21 cellular contexts compared by ENCODE assay signal in the genomic region with DNA sequence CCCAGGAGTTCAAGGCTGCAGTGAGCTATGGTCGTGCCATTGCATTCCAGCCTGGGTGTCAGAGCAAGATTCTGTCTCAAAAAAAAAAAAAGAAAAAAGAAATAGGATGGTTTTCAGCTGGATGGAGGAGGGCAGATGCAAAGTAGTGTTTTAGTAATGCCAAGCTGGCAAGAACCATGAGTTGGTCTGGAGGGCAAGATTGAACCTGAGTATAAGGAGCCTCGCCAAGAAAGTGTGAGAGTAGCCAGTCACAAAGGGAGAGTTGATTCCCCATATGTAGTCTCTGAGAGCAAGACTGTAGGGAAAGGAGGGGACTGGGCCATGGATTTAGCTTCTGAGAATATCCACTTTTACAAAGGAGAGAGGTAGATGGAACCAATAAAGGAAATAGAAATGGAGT. TPM values are rescaled to one million over a fixed set of nuclear protein-coding genes. Genes with fewer than 3 reads are reported as not detected.
DNase-seq lines count a peak whose midpoint lies in the region; ATAC-seq, FAIRE-seq and TF ChIP-seq lines count a peak whose summit lies in the region.
"Had no signal": no experiment of that assay in that cellular context is flagged by ENCODE, and none has a peak within 500 bp of the region (broad histone marks: within the 10 kb centered on the region; RNA-seq: fewer than 3 reads in every experiment).

No MANE protein-coding gene starts in this region.

- H3K4me1 ChIP-seq in transverse colon: peaks cover 0 to 43% (median 7%) of the 10 kb centered on the region in 4 donors
- H3K4me1 ChIP-seq: body of pancreas had no signal

- peaks cover 88% of the 10 kb centered on the region for H3K4me1 Mint-ChIP-seq in activated T-cell treated with anti-CD3 and anti-CD28 coated beads, Interleukin-2, amount 50 U/mL, for 4 hours (ENCODE audit: low read depth)
- H3K4me1 Mint-ChIP-seq in T-cell: peaks cover 96 to 98% (median 97%) of the 10 kb centered on the region in 3 donors
- H3K4me1 Mint-ChIP-seq in stimulated activated naive B cell treated with anti-CD40 and anti-IgM and Interleukin-4, amounts not matched to agents 10 μg/mL and 1 μg/mL and 100 μg/mL, for 72 hours: peaks cover 72 to 97% of the 10 kb centered on the region in 2 donors

- no peak for DNase-seq in activated T-cell treated with anti-CD3 and anti-CD28 coated beads, Interleukin-2, amount 50 U/mL, for 4 hours
- DNase-seq in activated T-cell treated with anti-CD3 and anti-CD28 coated beads, Interleukin-2, amount 50 U/mL, for 1 hour: no peak
- no peak for DNase-seq in T-cell
- DNase-seq in bronchial epithelial cell (ENCODE audit: low read depth): peak; percentile 57
- DNase-seq in stimulated activated naive B cell treated with anti-CD40 and anti-IgM and Interleukin-4, amounts not matched to agents 10 μg/mL and 1 μg/mL and 100 μg/mL, for 72 hours: no peak
- no peak for DNase-seq in activated gamma-delta T cell treated with Interleukin-2 at 50 U/mL for 16 hours
- no peak for DNase-seq in transverse colon
- DNase-seq in frontal cortex (ENCODE audit: low spot score in 2 of 2): no peak
- DNase-seq: activated CD4-positive, alpha-beta T cell treated with anti-CD3 and anti-CD28 coated beads, Interleukin-2, amount 50 U/mL, for 4 hours; activated gamma-delta T cell; body of pancreas; cortex of kidney; foreskin melanocyte; GOT3; NCI-H1694 treated with DMSO at 0.1 percent for 48 hours; Peyer's patch; SK-N-SH; spleen; thyroid gland had no signal

- H3K4me3 ChIP-seq in bronchial epithelial cell (ENCODE audit: low read depth, low read length) (no peak overlapping the region), transverse colon (no peak overlapping the region)
- H3K4me3 ChIP-seq: body of pancreas, Peyer's patch, thyroid gland had no signal

- intact Hi-C loops in transverse colon (cut with DNase I; ENCODE audit: low total_unique reads): no loop called here

- 69 to 100% methylated on average over 1 to 2 of the region's 2 CpGs for WGBS in transverse colon (ENCODE audit: low coverage in 1 of 2), 2 donors

- no peak overlapping the region for H3K27ac ChIP-seq in transverse colon
- H3K27ac ChIP-seq: body of pancreas, thyroid gland had no signal

- ATAC-seq in activated T-cell treated with anti-CD3 and anti-CD28 coated beads, Interleukin-2, amount 50 U/mL, for 4 hours: no peak
- no peak for ATAC-seq in T-cell (replicated peaks in 1 of 4)
- no peak for ATAC-seq in stimulated activated naive B cell treated with anti-CD40 and anti-IgM and Interleukin-4, amounts not matched to agents 10 μg/mL and 1 μg/mL and 100 μg/mL, for 72 hours (replicated peaks)
- ATAC-seq: body of pancreas, HepG2 had no signal

- H3K27me3 Mint-ChIP-seq in activated T-cell treated with anti-CD3 and anti-CD28 coated beads, Interleukin-2, amount 50 U/mL, for 4 hours (ENCODE audit: low read depth): no peaks in the 10 kb centered on the region
- no peaks in the 10 kb centered on the region for H3K27me3 Mint-ChIP-seq in T-cell
- no peaks in the 10 kb centered on the region for H3K27me3 Mint-ChIP-seq in stimulated activated naive B cell treated with anti-CD40 and anti-IgM and Interleukin-4, amounts not matched to agents 10 μg/mL and 1 μg/mL and 100 μg/mL, for 72 hours

- peaks cover 84% of the 10 kb centered on the region for H3K36me3 Mint-ChIP-seq in activated T-cell treated with anti-CD3 and anti-CD28 coated beads, Interleukin-2, amount 50 U/mL, for 4 hours (ENCODE audit: insufficient read depth)
- H3K36me3 Mint-ChIP-seq in T-cell: peaks cover 27% of the 10 kb centered on the region
- H3K36me3 Mint-ChIP-seq in stimulated activated naive B cell treated with anti-CD40 and anti-IgM and Interleukin-4, amounts not matched to agents 10 μg/mL and 1 μg/mL and 100 μg/mL, for 72 hours: peaks cover 57 to 76% of the 10 kb centered on the region in 2 donors

- H3K36me3 ChIP-seq in bronchial epithelial cell (ENCODE audit: control insufficient read depth, insufficient read depth, low read length) (no peaks in the 10 kb centered on the region), transverse colon (no peaks in the 10 kb centered on the region)
- H3K36me3 ChIP-seq: Peyer's patch, thyroid gland had no signal

- CTCF ChIA-PET in T-cell (lab: Charles Lee): interaction anchor here (0.6 to 1.7 kb wide), 6 partner anchors 24 to 59 kb away, joined by 3 to 4 read pairs (median 3); no protein-coding TSS in a partner anchor

- no peak for TF ChIP-seq EP300 in transverse colon (IDR thresholded peaks at IDR 0.05; ENCODE audit: low read depth)

- H3K27me3 ChIP-seq in bronchial epithelial cell (ENCODE audit: control insufficient read depth, insufficient read depth, low read length) (no peaks in the 10 kb centered on the region), transverse colon (no peaks in the 10 kb centered on the region)
- H3K27me3 ChIP-seq: body of pancreas, Peyer's patch, spleen, thyroid gland had no signal

- FAIRE-seq in bronchial epithelial cell (lab: Jason Lieb, UNC): no peak
- no peak for FAIRE-seq in frontal cortex (lab: Jason Lieb, UNC)
- FAIRE-seq: GM18507, HepG2 had no signal

- H3K27ac Mint-ChIP-seq in T-cell: peak overlapping the region; percentile 77 to 95
- H3K27ac Mint-ChIP-seq in stimulated activated naive B cell treated with anti-CD40 and anti-IgM and Interleukin-4, amounts not matched to agents 10 μg/mL and 1 μg/mL and 100 μg/mL, for 72 hours: peak overlapping the region; percentile 80

- no peak for TF ChIP-seq POLR2A in transverse colon (IDR thresholded peaks at IDR 0.05)

- peaks cover 4% of the 10 kb centered on the region for H3K9me3 Mint-ChIP-seq in activated T-cell treated with anti-CD3 and anti-CD28 coated beads, Interleukin-2, amount 50 U/mL, for 4 hours
- H3K9me3 Mint-ChIP-seq in T-cell: no peaks in the 10 kb centered on the region
- no peaks in the 10 kb centered on the region for H3K9me3 Mint-ChIP-seq in stimulated activated naive B cell treated with anti-CD40 and anti-IgM and Interleukin-4, amounts not matched to agents 10 μg/mL and 1 μg/mL and 100 μg/mL, for 72 hours

- peak overlapping the region; percentile 100 for H3K4me3 Mint-ChIP-seq in activated T-cell treated with anti-CD3 and anti-CD28 coated beads, Interleukin-2, amount 50 U/mL, for 4 hours
- peak overlapping the region in 1 of 3 donors; percentile 6 for H3K4me3 Mint-ChIP-seq in T-cell
- peak overlapping the region; percentile 24 to 32 for H3K4me3 Mint-ChIP-seq in stimulated activated naive B cell treated with anti-CD40 and anti-IgM and Interleukin-4, amounts not matched to agents 10 μg/mL and 1 μg/mL and 100 μg/mL, for 72 hours

- no peak for TF ChIP-seq CTCF in bronchial epithelial cell (IDR thresholded peaks at IDR 0.05; ENCODE audit: insufficient read depth, low read length, severe bottlenecking)
- no peak for TF ChIP-seq CTCF in transverse colon (IDR thresholded peaks at IDR 0.05)

- POLR2A ChIA-PET in T-cell (lab: Charles Lee): interaction anchor here (0.6 to 0.8 kb wide), 3 partner anchors 19 to 1311 kb away, joined by 3 to 4 read pairs (median 3); no protein-coding TSS in a partner anchor

- no peaks in the 10 kb centered on the region for H3K9me3 ChIP-seq in transverse colon
- H3K9me3 ChIP-seq: body of pancreas, Peyer's patch, SK-N-SH, spleen, thyroid gland had no signal

- in situ Hi-C loops in transverse colon (cut with MboI; ENCODE audit: low pct_ligation_motif_present in 1 of 4, low pct_unique_long_range_greater_than_20kb in 1 of 4, low sequenced_read_pairs in 3 of 4): no loop called here

RNA-seq across cellular contexts. Expression of a gene that starts 6.9 kb away (rescaled TPM):
- total RNA-seq in activated T-cell treated with anti-CD3 and anti-CD28 coated beads, Interleukin-2, amount 50 U/mL, for 4 hours: 100 to 1,000 TPM; 275 to 314 (median 282) TPM
- total RNA-seq in T-cell: 100 to 1,000 TPM; 128 to 145 (median 135) TPM
- 51.9 and 57.1 TPM in 2 replicates for total RNA-seq in bronchial epithelial cell
- total RNA-seq in transverse colon: 10 to 100 TPM in 3 of 4 donors, 1 to 10 TPM in 1; 9.8 to 28.1 (median 22.5) TPM
- 2.9 TPM for total RNA-seq in frontal cortex
